In the genomic region with DNA sequence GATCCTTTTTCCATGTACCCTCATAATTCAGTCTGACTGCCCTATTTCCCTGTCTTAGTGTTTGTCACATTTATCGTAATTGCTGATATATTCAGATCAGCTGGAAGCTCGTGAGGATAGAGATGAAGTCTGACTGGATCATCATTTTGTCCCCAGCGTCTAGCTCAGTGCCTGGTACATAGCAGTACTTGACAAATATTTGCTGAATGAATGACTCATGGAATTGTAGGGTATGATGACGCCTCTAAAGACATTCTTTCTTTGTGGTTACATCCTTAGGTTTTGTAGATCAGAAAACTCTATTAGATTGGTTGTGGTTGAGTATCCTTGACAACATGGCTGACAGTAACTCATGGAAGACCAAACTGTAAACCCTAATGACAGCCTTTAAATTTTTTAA, we compare ENCODE assay signal across 14 cellular contexts.
A peak's percentile ranks its signal among the peaks of the same experiment; 100 is the strongest.
DNase-seq lines count a peak whose midpoint lies in the region; ATAC-seq and TF ChIP-seq lines count a peak whose summit lies in the region.
"Had no signal": no experiment of that assay in that cellular context is flagged by ENCODE, and none has a peak within 500 bp of the region (broad histone marks: within the 10 kb centered on the region; RNA-seq: fewer than 3 reads in every experiment).

No MANE protein-coding gene starts in this region.

- H3K23ac ChIP-seq in mesenchymal stem cell (ENCODE audit: low read length in 2 of 2), result no peak overlapping the region

- no peak overlapping the region for H2BK120ac ChIP-seq in mesenchymal stem cell (ENCODE audit: low read depth, low read length)

- no peak overlapping the region for H3K4ac ChIP-seq in mesenchymal stem cell (ENCODE audit: low read depth in 1 of 2, low read length in 2 of 2)

- H3K27me3 ChIP-seq in mesenchymal stem cell (ENCODE audit: control insufficient read depth in 1 of 2, insufficient read depth in 1 of 2, low read length in 2 of 2) (no peaks in the 10 kb centered on the region), tibial nerve (no peaks in the 10 kb centered on the region)
- H3K27me3 ChIP-seq: cardiac muscle cell had no signal

- H3K4me2 ChIP-seq in mesenchymal stem cell (ENCODE audit: low read length, poor library complexity, severe bottlenecking), result no peak overlapping the region

- H3K14ac ChIP-seq in mesenchymal stem cell (ENCODE audit: low read length in 2 of 2), result no peak overlapping the region

- DNase-seq in AG20443 (ENCODE audit: low spot score) (peak; percentile 65), HT1080 (ENCODE audit: low read depth) (peak; percentile 80), cardiac fibroblast (ENCODE audit: low read depth in 2 of 2) (peak; percentile 49 to 83), mesenchymal stem cell (peak; percentile 89), tibial nerve (ENCODE audit: low spot score in 2 of 2) (no peak), RPMI8226 (no peak)
- DNase-seq in activated T-cell treated with anti-CD3 and anti-CD28 coated beads, Interleukin-2, amount 50 U/mL, for 1 hour, result no peak
- DNase-seq: activated CD4-positive, alpha-beta T cell treated with anti-CD3 and anti-CD28 coated beads, Interleukin-2, amount 10 ng/mL, durations not matched to agents 7 days and 5 days; CD4-positive, CD25-positive, alpha-beta regulatory T cell; lower lobe of right lung; NCI-H1092 treated with DMSO at 0.1 percent for 48 hours; NCI-H345 had no signal

- H3K9me3 ChIP-seq in mesenchymal stem cell (ENCODE audit: control insufficient read depth, low read length), result no peaks in the 10 kb centered on the region
- H3K9me3 ChIP-seq in tibial nerve, result no peaks in the 10 kb centered on the region
- H3K9me3 ChIP-seq: lower lobe of right lung had no signal

- no peak for TF ChIP-seq CTCF in cardiac fibroblast (IDR thresholded peaks at IDR 0.05; ENCODE audit: low read depth, low read length)
- TF ChIP-seq CTCF in tibial nerve (IDR thresholded peaks at IDR 0.05), result no peak

- H3K18ac ChIP-seq in mesenchymal stem cell (ENCODE audit: low read depth in 1 of 2, low read length in 2 of 2), result no peak overlapping the region

- H3K4me3 ChIP-seq in cardiac fibroblast (replicated peaks in 1 of 2; ENCODE audit: low read depth in 2 of 2, low read length in 2 of 2) (no peak overlapping the region), mesenchymal stem cell (ENCODE audit: insufficient read depth in 1 of 2, low read depth in 1 of 2, low read length in 2 of 2) (no peak overlapping the region), tibial nerve (no peak overlapping the region)
- H3K4me3 ChIP-seq: cardiac muscle cell, lower lobe of right lung had no signal

- H3K27ac ChIP-seq in mesenchymal stem cell (ENCODE audit: low read length, poor library complexity, severe bottlenecking) (peak overlapping the region; percentile 22), tibial nerve (no peak overlapping the region)
- H3K27ac ChIP-seq: cardiac muscle cell, lower lobe of right lung had no signal

- TF ChIP-seq EP300 in tibial nerve (IDR thresholded peaks at IDR 0.05), result no peak

- H3K79me1 ChIP-seq in mesenchymal stem cell (replicated peaks; ENCODE audit: low read length, poor library complexity, severe bottlenecking), result peaks cover 19% of the 10 kb centered on the region

- 48% methylated on average over 4 of the region's 4 CpGs for WGBS in mesenchymal stem cell
- WGBS in tibial nerve, 2 donors, result 95 to 97% methylated on average over 4 of the region's 4 CpGs

- no peak overlapping the region for H2AK5ac ChIP-seq in mesenchymal stem cell (ENCODE audit: low read length, severe bottlenecking)

- H4K8ac ChIP-seq in mesenchymal stem cell (ENCODE audit: low read length), result no peak overlapping the region

- ATAC-seq in GM21390 (IDR thresholded peaks at IDR 0.05; ENCODE audit: unreplicated experiment), result no peak
- ATAC-seq: lower lobe of right lung had no signal

- H3K36me3 ChIP-seq in mesenchymal stem cell (ENCODE audit: control insufficient read depth in 1 of 2, insufficient read depth in 2 of 2, low read depth in 1 of 2, low read length in 2 of 2) (peaks cover 18 to 22% of the 10 kb centered on the region in 2 experiments), tibial nerve (peaks cover 0 to 38% (median 0%) of the 10 kb centered on the region in 3 donors)

- H2AFZ ChIP-seq in mesenchymal stem cell (ENCODE audit: low read depth, low read length), result no peak overlapping the region

- H4K91ac ChIP-seq in mesenchymal stem cell (ENCODE audit: low read length), result no peak overlapping the region

- no peak overlapping the region for H3K9ac ChIP-seq in mesenchymal stem cell (ENCODE audit: low read length)

- H3K4me1 ChIP-seq in mesenchymal stem cell (ENCODE audit: control insufficient read depth, insufficient read depth, low read depth, low read length), result peaks cover 2% of the 10 kb centered on the region
- H3K4me1 ChIP-seq in tibial nerve, result peaks cover 0 to 39% (median 3%) of the 10 kb centered on the region in 4 donors
- H3K4me1 ChIP-seq: lower lobe of right lung had no signal

- no peak overlapping the region for H2BK15ac ChIP-seq in mesenchymal stem cell (ENCODE audit: low read depth, poor library complexity, severe bottlenecking)

- TF ChIP-seq POLR2A in tibial nerve (IDR thresholded peaks at IDR 0.05), result no peak

- H2BK12ac ChIP-seq in mesenchymal stem cell (ENCODE audit: low read length in 2 of 2), result no peak overlapping the region

- no peak overlapping the region for H2BK5ac ChIP-seq in mesenchymal stem cell (ENCODE audit: low read depth, low read length, poor library complexity, severe bottlenecking)

Comparison
In these comparisons a context has a peak if more than half of its experiments do, and no peak if none do; other contexts are left out.
1. DNase-seq: peak in AG20443 (single experiment), HT1080 (single experiment), cardiac fibroblast (2 of 2) and mesenchymal stem cell (single experiment); none in tibial nerve (0 of 2), RPMI8226 (single experiment) and activated T-cell treated with anti-CD3 and anti-CD28 coated beads, Interleukin-2, amount 50 U/mL, for 1 hour (single experiment).